Comparison of ENCODE assay signal across 26 cellular contexts in genomic region chr13:36086117-36086516, GRCh38. TPM values are rescaled to one million over a fixed set of nuclear protein-coding genes. Genes with fewer than 3 reads are reported as not detected.
DNase-seq lines count a peak whose midpoint lies in the region; TF ChIP-seq lines count a peak whose summit lies in the region.
"Had no signal": no experiment of that assay in that cellular context is flagged by ENCODE, and none has a peak within 500 bp of the region (broad histone marks: within the 10 kb centered on the region; RNA-seq: fewer than 3 reads in every experiment).

No MANE protein-coding gene starts in this region.

- H3K79me2 ChIP-seq in SK-N-SH (ENCODE audit: insufficient read depth) = no peaks in the 10 kb centered on the region

- no peaks in the 10 kb centered on the region for H3K9me2 ChIP-seq in SK-N-SH

- CTCF ChIA-PET in SK-N-SH (lab: Yijun Ruan, JAX) = interaction anchor here (0.6 to 2.3 kb wide), 14 partner anchors 8 to 420 kb away, joined by 3 to 10 read pairs (median 4); no protein-coding TSS in a partner anchor

- H4K20me1 ChIP-seq in SK-N-SH (ENCODE audit: insufficient read depth) = no peaks in the 10 kb centered on the region

- no peaks in the 10 kb centered on the region for H3K9me3 ChIP-seq in SK-N-SH
- H3K9me3 ChIP-seq: body of pancreas, sigmoid colon, tibial artery had no signal

- H3K4me1 ChIP-seq in SK-N-SH (ENCODE audit: control insufficient read depth in 1 of 2, insufficient read depth in 2 of 2, low read depth in 1 of 2, low read length in 1 of 2) = peaks cover 0 to 6% of the 10 kb centered on the region in 2 experiments; a peak in 1 of 4 replicates
- H3K4me1 ChIP-seq: body of pancreas had no signal

- H3K27me3 ChIP-seq in SK-N-SH (ENCODE audit: insufficient read depth) = no peaks in the 10 kb centered on the region
- H3K27me3 ChIP-seq in kidney epithelial cell (ENCODE audit: control insufficient read depth, insufficient read depth, low read length) = no peaks in the 10 kb centered on the region
- H3K27me3 ChIP-seq: body of pancreas, sigmoid colon, tibial artery had no signal

- TF ChIP-seq CTCF in LNCaP clone FGC (IDR thresholded peaks at IDR 0.05; ENCODE audit: control insufficient read depth, extremely low read depth, insufficient read depth) (peak; percentile 24; the same call in 1 of the 2 replicates), SK-N-SH (IDR thresholded peaks at IDR 0.05) (0 out of 2 replicates have a peak, but pooled peaks have one; percentile 8), kidney epithelial cell (IDR thresholded peaks at IDR 0.05; ENCODE audit: insufficient read depth, low read length, poor library complexity, severe bottlenecking) (peak; percentile 12)

- DNase-seq in DMS53 (lab: John Stamatoyannopoulos, UW) (peak; percentile 90), LNCaP clone FGC (ENCODE audit: low read depth) (no peak), SK-N-SH (peak; percentile 40), kidney epithelial cell (ENCODE audit: low read depth) (no peak), CD1c-positive myeloid dendritic cell (ENCODE audit: extremely low spot score) (no peak), head of caudate nucleus (no peak), T-helper 1 cell (no peak)
- DNase-seq in activated CD4-positive, CD25-positive, alpha-beta regulatory T cell treated with anti-CD3 and anti-CD28 coated beads, Interleukin-2, amount 50 U/mL, for 72 hours = no peak
- DNase-seq: body of pancreas; effector CD4-positive, alpha-beta T cell; foreskin fibroblast; immature natural killer cell; left ventricle myocardium superior; NCI-H2171 treated with DMSO at 0.1 percent for 48 hours; NCI-H526; OCI-M1; posterior cingulate gyrus; SIG-M5; sigmoid colon; stimulated activated CD4-positive, alpha-beta T cell treated with anti-CD3 and anti-CD28 coated beads, Interleukin-15, amount 100 ng/mL, for 24 hours; stimulated activated naive CD8-positive, alpha-beta T cell treated with anti-CD3 and anti-CD28 coated beads, Interleukin-15, amount 100 ng/mL, for 72 hours; T-cell; tibial artery had no signal

- no peak overlapping the region for H3K9ac ChIP-seq in SK-N-SH

- intact Hi-C loops in head of caudate nucleus (cut with DNase I) = no loop called here

- no peak overlapping the region for H3K27ac ChIP-seq in SK-N-SH (ENCODE audit: low read depth in 2 of 2, low read length in 1 of 2)
- H3K27ac ChIP-seq: body of pancreas, C4-2B, sigmoid colon, tibial artery had no signal

- no peaks in the 10 kb centered on the region for H3K36me3 ChIP-seq in SK-N-SH (replicated peaks in 1 of 2; ENCODE audit: control insufficient read depth in 1 of 2, insufficient read depth in 2 of 2, low read length in 1 of 2)
- H3K36me3 ChIP-seq in kidney epithelial cell (ENCODE audit: control insufficient read depth, insufficient read depth, low read length) = no peaks in the 10 kb centered on the region
- H3K36me3 ChIP-seq: sigmoid colon, tibial artery had no signal

- H3K4me3 ChIP-seq in LNCaP clone FGC (ENCODE audit: low read depth, low read length) = no peak overlapping the region
- no peak overlapping the region for H3K4me3 ChIP-seq in SK-N-SH (ENCODE audit: low read depth in 2 of 2, low read length in 1 of 2)
- H3K4me3 ChIP-seq in kidney epithelial cell (ENCODE audit: low read depth, low read length) = no peak overlapping the region
- H3K4me3 ChIP-seq: body of pancreas, sigmoid colon, tibial artery had no signal

- H3F3A ChIP-seq in SK-N-SH (replicated peaks; ENCODE audit: insufficient read depth) = no peaks in the 10 kb centered on the region

- 70% methylated on average over 3 of the region's 3 CpGs for WGBS in SK-N-SH (ENCODE audit: low lambda C conversion rate)

- H2AFZ ChIP-seq in SK-N-SH (ENCODE audit: low read depth) = no peak overlapping the region

- H3K4me2 ChIP-seq in SK-N-SH = no peak overlapping the region

- TF ChIP-seq EP300 in SK-N-SH (IDR thresholded peaks at IDR 0.05; ENCODE audit: borderline replicate concordance in 1 of 2, low read depth in 1 of 2, low read length in 1 of 2) = peak in 1 of 2 experiments; percentile 39; a peak in 1 of 4 replicates

- POLR2A ChIA-PET in SK-N-SH (lab: Yijun Ruan, JAX) = interaction anchor here (1.1 kb wide), 1 partner anchor 31 kb away, joined by 3 read pairs; no protein-coding TSS in a partner anchor

- peak; percentile 54 for TF ChIP-seq RAD21 in SK-N-SH (IDR thresholded peaks at IDR 0.05; ENCODE audit: low read length)

TF ChIP-seq in SK-N-SH, 30 proteins besides CTCF, POLR2A, EP300 and RAD21:
- TF ChIP-seq CHD2 (IDR thresholded peaks at IDR 0.05; ENCODE audit: low read length, partially characterized antibody) = no peak
- 0 out of 2 replicates have a peak, but pooled peaks have one; percentile 18 for TF ChIP-seq SMC3 (IDR thresholded peaks at IDR 0.05; ENCODE audit: low read depth, low read length)
- TF ChIP-seq ELF1 (IDR thresholded peaks at IDR 0.05) = no peak

RNA-seq across cellular contexts. Expression of gene DCLK1, which starts 45.1 kb away (rescaled TPM):
- polyA plus RNA-seq in SK-N-SH (2012; rRNA removed) = 0.94 and 1.1 TPM in 2 replicates
- 1.3 and 1.6 TPM in 2 replicates for polyA plus RNA-seq in SK-N-SH (2012; cell fraction: cytosol; rRNA removed)
- polyA plus RNA-seq in SK-N-SH (2012; cell fraction: nucleus; rRNA removed) = 1.7 and 2.3 TPM in 2 replicates
- total RNA-seq in kidney epithelial cell = 2.9 and 3.4 TPM in 2 replicates
- total RNA-seq: mononuclear cell had no signal
- polyA plus RNA-seq: AG04450, immature natural killer cell had no signal

Comparison
In these comparisons a context has a peak if more than half of its experiments do, and no peak if none do; other contexts are left out.
1. DNase-seq: peak in DMS53 (single experiment) and SK-N-SH (single experiment); none in LNCaP clone FGC (single experiment), kidney epithelial cell (single experiment), activated CD4-positive, CD25-positive, alpha-beta regulatory T cell treated with anti-CD3 and anti-CD28 coated beads, Interleukin-2, amount 50 U/mL, for 72 hours (single experiment), CD1c-positive myeloid dendritic cell (single experiment), head of caudate nucleus (0 of 42) and T-helper 1 cell (0 of 5).
2. Peak in every context shown above with its lines, with median percentiles within 50 percentile points of each other: CTCF ChIP-seq.